Comparison of ENCODE assay signal across 27 cellular contexts in genomic region chr11:76844511-76844910, GRCh38.
"Had no signal": no experiment of that assay in that cellular context is flagged by ENCODE, and none has a peak within 500 bp of the region (broad histone marks: within the 10 kb centered on the region; RNA-seq: fewer than 3 reads in every experiment).

No MANE protein-coding gene starts in this region.

- FAIRE-seq: K562 had no signal

- H3K36me3 ChIP-seq: brain microvascular endothelial cell had no signal

- ATAC-seq: activated CD4-positive, CD25-positive, alpha-beta regulatory T cell treated with anti-CD3 and anti-CD28 coated beads, Interleukin-2, amount 50 U/mL, for 24 hours; activated CD8-positive, alpha-beta T cell treated with anti-CD3 and anti-CD28 coated beads for 36 hours; activated T-cell treated with anti-CD3 and anti-CD28 coated beads, Interleukin-2, amount 50 U/mL, for 72 hours; K562; Panc1; Right ventricle myocardium inferior had no signal

- DNase-seq: activated CD4-positive, alpha-beta T cell treated with anti-CD3 and anti-CD28 coated beads for 4 hours; activated CD8-positive, alpha-beta memory T cell treated with anti-CD3 and anti-CD28 coated beads, Interleukin-2, amount 50 U/mL, for 4 hours; activated CD8-positive, alpha-beta T cell treated with anti-CD3 and anti-CD28 coated beads for 36 hours; activated gamma-delta T cell treated with Interleukin-2 at 50 U/mL for 16 hours; activated naive CD4-positive, alpha-beta T cell treated with anti-CD3 and anti-CD28 coated beads, Interleukin-2, amount 10 ng/mL, durations not matched to agents 7 days and 5 days; activated naive CD8-positive, alpha-beta T cell treated with anti-CD3 and anti-CD28 coated beads for 36 hours; activated T-cell treated with anti-CD3 and anti-CD28 coated beads, Interleukin-2, amount 50 U/mL, for 72 hours; brain microvascular endothelial cell; caudate nucleus; Kasumi-1; MV-4-11; NCI-H1092 treated with DMSO at 0.1 percent for 48 hours; NCI-H1436; NCI-H1694 treated with DMSO at 0.1 percent for 48 hours; NCI-H2029 treated with DMSO at 0.1 percent for 48 hours; NCI-H345; NCI-H510A; NCI-H526 treated with DMSO at 0.1 percent for 48 hours; NCI-H82; NK-92 treated with Interleukin-12 subunit alpha and Interleukin-12 subunit beta, amount 100 ng/mL, for 24 hours; RPMI8226; T-helper 1 cell had no signal

- H3K4me3 ChIP-seq: K562, SK-N-MC had no signal

- H3K27me3 ChIP-seq: brain microvascular endothelial cell had no signal
